In the genomic region with DNA sequence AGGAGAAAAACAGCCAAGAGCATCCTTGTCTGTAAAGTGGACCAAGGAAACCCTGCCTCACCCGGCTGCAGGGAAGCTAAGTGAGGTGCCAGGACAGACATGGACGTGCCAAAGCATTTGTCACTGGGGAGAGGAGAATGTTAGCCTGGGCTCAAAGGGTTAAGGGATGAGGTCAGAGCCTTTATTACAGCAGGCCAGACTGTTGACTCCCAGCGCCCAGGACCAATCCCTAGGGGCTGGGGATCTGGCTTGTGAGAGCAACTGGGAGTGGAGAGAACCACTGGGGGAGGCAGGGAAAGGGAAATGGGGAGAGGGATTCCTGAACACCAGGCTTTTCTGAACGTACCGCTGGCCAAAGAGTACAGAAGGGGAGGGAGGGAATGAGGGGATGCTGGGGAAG, we compare ENCODE assay signal across 28 cellular contexts. TPM values are rescaled to one million over a fixed set of nuclear protein-coding genes. Genes with fewer than 3 reads are reported as not detected.
"Had no signal": no experiment of that assay in that cellular context is flagged by ENCODE, and none has a peak within 500 bp of the region (broad histone marks: within the 10 kb centered on the region; RNA-seq: fewer than 3 reads in every experiment).

No MANE protein-coding gene starts in this region.

- H3K4me1 ChIP-seq: adrenal gland, foreskin keratinocyte had no signal

- H3K36me3 ChIP-seq: adrenal gland, cardiac muscle cell, tibial nerve, uterus had no signal

- ATAC-seq: activated CD4-positive, alpha-beta T cell treated with anti-CD3 and anti-CD28 coated beads for 36 hours; activated naive CD4-positive, alpha-beta T cell treated with anti-CD3 and anti-CD28 coated beads, Interleukin-2, amount 50 U/mL, for 72 hours; foreskin keratinocyte had no signal

- H3K27ac ChIP-seq: epithelial cell of prostate, foreskin keratinocyte, tibial nerve, uterus had no signal

- H3K4me3 ChIP-seq: adrenal gland, cardiac muscle cell, tibial nerve, uterus had no signal

- FAIRE-seq: islet of Langerhans, TTC549 had no signal

- H3K9me3 ChIP-seq: adrenal gland, uterus had no signal

- DNase-seq: activated CD4-positive, alpha-beta T cell treated with anti-CD3 and anti-CD28 coated beads for 36 hours; activated CD4-positive, alpha-beta T cell treated with anti-CD3 and anti-CD28 coated beads, Interleukin-2, amount 50 U/mL, for 48 hours; activated gamma-delta T cell treated with Interleukin-2 at 50 U/mL for 16 hours; adrenal gland; foreskin keratinocyte; hippocampal formation; midbrain; occipital lobe; retina; stimulated activated CD4-positive, alpha-beta T cell treated with anti-CD3 and anti-CD28 coated beads, Interleukin-12 subunit alpha, Interleukin-12 subunit beta, amount 100 ng/mL, for 4 hours; stimulated activated CD4-positive, alpha-beta T cell treated with anti-CD3 and anti-CD28 coated beads, Interleukin-1b, Interleukin-23, amount 100 ng/mL, for 48 hours; stimulated activated CD8-positive, alpha-beta memory T cell treated with anti-CD3 and anti-CD28 coated beads, Interleukin-4, amount 100 ng/mL, for 48 hours; stimulated activated naive CD4-positive, alpha-beta T cell treated with Interleukin-2 at 50 U/mL for 16 hours; uterus had no signal

RNA-seq across cellular contexts. Expression of a gene that starts 2.6 kb away (rescaled TPM):
- total RNA-seq: activated CD4-positive, alpha-beta T cell treated with anti-CD3 and anti-CD28 coated beads for 36 hours; activated naive CD4-positive, alpha-beta T cell treated with anti-CD3 and anti-CD28 coated beads, Interleukin-2, amount 50 U/mL, for 72 hours; chondrocyte; dermis microvascular lymphatic vessel endothelial cell; fibroblast of lung; foreskin keratinocyte; lung microvascular endothelial cell; myocyte; posterior vena cava; subcutaneous adipose tissue; tibial nerve had no signal
- polyA plus RNA-seq: fibroblast of lung, foreskin keratinocyte, neural cell had no signal
